In genomic region chr1:91805343-91805801, GRCh38 we compare ENCODE assay signal across 2 cellular contexts.
TF ChIP-seq lines count a peak whose summit lies in the region.

No MANE protein-coding gene starts in this region.

TF ChIP-seq in IMR-90, 13 proteins besides CTCF, POLR2A, EP300 and RAD21:
- no peak for TF ChIP-seq FOS (IDR thresholded peaks at IDR 0.05; ENCODE audit: low read depth, low read length)
- no peak for TF ChIP-seq RCOR1 (IDR thresholded peaks at IDR 0.05; ENCODE audit: insufficient replicate concordance, low read length)
- TF ChIP-seq MAFK (IDR thresholded peaks at IDR 0.05; ENCODE audit: low read depth, low read length) = no peak
- TF ChIP-seq NFE2L2 (IDR thresholded peaks at IDR 0.05; ENCODE audit: low read depth, low read length) = no peak
- no peak for TF ChIP-seq USF2 (IDR thresholded peaks at IDR 0.05; ENCODE audit: low read depth, low read length)

TF ChIP-seq in SK-N-SH, 30 proteins besides CTCF, POLR2A, EP300 and RAD21:
- TF ChIP-seq TAF1 (IDR thresholded peaks at IDR 0.05; ENCODE audit: borderline replicate concordance, low read depth, low read length) (no peak), MXI1 (IDR thresholded peaks at IDR 0.05; ENCODE audit: low read depth, low read length) (no peak), ELF1 (IDR thresholded peaks at IDR 0.05) (no peak)
- TF ChIP-seq, protein P1, sequence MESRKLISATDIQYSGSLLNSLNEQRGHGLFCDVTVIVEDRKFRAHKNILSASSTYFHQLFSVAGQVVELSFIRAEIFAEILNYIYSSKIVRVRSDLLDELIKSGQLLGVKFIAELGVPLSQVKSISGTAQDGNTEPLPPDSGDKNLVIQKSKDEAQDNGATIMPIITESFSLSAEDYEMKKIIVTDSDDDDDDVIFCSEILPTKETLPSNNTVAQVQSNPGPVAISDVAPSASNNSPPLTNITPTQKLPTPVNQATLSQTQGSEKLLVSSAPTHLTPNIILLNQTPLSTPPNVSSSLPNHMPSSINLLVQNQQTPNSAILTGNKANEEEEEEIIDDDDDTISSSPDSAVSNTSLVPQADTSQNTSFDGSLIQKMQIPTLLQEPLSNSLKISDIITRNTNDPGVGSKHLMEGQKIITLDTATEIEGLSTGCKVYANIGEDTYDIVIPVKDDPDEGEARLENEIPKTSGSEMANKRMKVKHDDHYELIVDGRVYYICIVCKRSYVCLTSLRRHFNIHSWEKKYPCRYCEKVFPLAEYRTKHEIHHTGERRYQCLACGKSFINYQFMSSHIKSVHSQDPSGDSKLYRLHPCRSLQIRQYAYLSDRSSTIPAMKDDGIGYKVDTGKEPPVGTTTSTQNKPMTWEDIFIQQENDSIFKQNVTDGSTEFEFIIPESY (IDR thresholded peaks at IDR 0.05; ENCODE audit: borderline replicate concordance, low read depth) = no peak
